22 cellular contexts compared by ENCODE assay signal in the genomic region with DNA sequence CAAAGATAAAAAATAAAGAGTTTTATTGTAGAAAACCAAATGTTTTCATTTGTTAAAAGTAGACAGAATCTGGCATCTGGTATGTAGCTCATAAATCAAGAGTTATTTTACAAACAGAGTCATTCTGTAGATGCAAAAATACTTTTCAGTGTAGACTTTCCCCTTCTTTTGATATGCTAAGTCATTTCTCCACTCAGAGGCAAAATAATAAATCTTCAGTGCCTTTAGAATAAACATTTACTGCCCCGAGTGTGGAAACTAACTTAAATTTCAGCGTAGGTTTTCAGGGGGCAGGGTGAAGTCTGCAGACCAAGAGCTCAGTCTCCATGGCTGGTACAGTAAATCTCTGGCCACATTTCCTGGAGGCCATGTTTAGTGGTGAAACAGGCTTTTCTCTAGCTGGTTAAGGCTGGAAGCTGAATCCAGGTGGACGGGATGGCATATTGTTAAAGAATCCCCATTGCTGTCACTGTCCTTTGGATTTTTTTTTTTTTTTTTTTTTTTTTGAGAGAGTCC. TPM values are rescaled to one million over a fixed set of nuclear protein-coding genes. Genes with fewer than 3 reads are reported as not detected.
DNase-seq lines count a peak whose midpoint lies in the region; ATAC-seq, FAIRE-seq and TF ChIP-seq lines count a peak whose summit lies in the region.
"Had no signal": no experiment of that assay in that cellular context is flagged by ENCODE, and none has a peak within 500 bp of the region (broad histone marks: within the 10 kb centered on the region; RNA-seq: fewer than 3 reads in every experiment).

No MANE protein-coding gene starts in this region.

- 0 out of 2 replicates have a peak overlapping the region, but pooled peaks have one; percentile 33 for H3K27ac ChIP-seq in MM.1S (ENCODE audit: low read length)
- no peak overlapping the region for H3K27ac ChIP-seq in endodermal cell (ENCODE audit: low read depth, low read length)
- H3K27ac ChIP-seq in mesenchymal stem cell (ENCODE audit: low read length, poor library complexity, severe bottlenecking), result no peak overlapping the region
- H3K27ac ChIP-seq: 22Rv1, A549, C4-2B, HL-60 had no signal

- H3K4me2 ChIP-seq in MM.1S (ENCODE audit: low read depth, low read length) (no peak overlapping the region), mesenchymal stem cell (ENCODE audit: low read length, poor library complexity, severe bottlenecking) (no peak overlapping the region)
- H3K4me2 ChIP-seq: A549 had no signal

- H3K9me3 ChIP-seq in MM.1S (replicated peaks; ENCODE audit: insufficient read depth, low read length) (no peaks in the 10 kb centered on the region), endodermal cell (ENCODE audit: control insufficient read depth, low read length) (no peaks in the 10 kb centered on the region), mesenchymal stem cell (ENCODE audit: control insufficient read depth, low read length) (no peaks in the 10 kb centered on the region)
- H3K9me3 ChIP-seq: A549, Caco-2 had no signal

- no peak overlapping the region for H3K4ac ChIP-seq in mesenchymal stem cell (ENCODE audit: low read depth in 1 of 2, low read length in 2 of 2)

- DNase-seq in H54 (ENCODE audit: insufficient read length, low spot score), result no peak
- no peak for DNase-seq in MM.1S
- peak; percentile 1 for DNase-seq in endodermal cell
- peak; percentile 16 for DNase-seq in mesenchymal stem cell
- no peak for DNase-seq in H4 (ENCODE audit: low spot score)
- no peak for DNase-seq in NCI-H446 treated with DMSO at 0.1 percent for 48 hours (lab: John Stamatoyannopoulos, UW)
- DNase-seq in dedifferentiated amniotic fluid mesenchymal stem cell (ENCODE audit: extremely low spot score), result no peak
- DNase-seq: AML-193; Caco-2; CD4-positive, alpha-beta T cell; GOT3; HCEC 1CT; HFFc6 had no signal

- H3K4me1 Mint-ChIP-seq in endodermal cell, result peaks cover 10% of the 10 kb centered on the region

- TF ChIP-seq CTCF in MM.1S (IDR thresholded peaks at IDR 0.05; ENCODE audit: low read length), result no peak
- TF ChIP-seq CTCF in endodermal cell (conservative IDR thresholded peaks at IDR 0.05), result no peak

- no peak overlapping the region for H2BK5ac ChIP-seq in mesenchymal stem cell (ENCODE audit: low read depth, low read length, poor library complexity, severe bottlenecking)

- H3K9ac ChIP-seq in MM.1S (ENCODE audit: low read length) (no peak overlapping the region), endodermal cell (ENCODE audit: extremely low read depth, low read length, poor library complexity, severe bottlenecking) (no peak overlapping the region), mesenchymal stem cell (ENCODE audit: low read length) (no peak overlapping the region)

- TF ChIP-seq POLR2A in H54 (IDR thresholded peaks at IDR 0.05; ENCODE audit: low read depth, low read length), result no peak

- peaks cover under 1% of the 10 kb centered on the region; the same call in 1 of the 2 replicates for H3K79me2 ChIP-seq in MM.1S (ENCODE audit: low read length)

- no peaks in the 10 kb centered on the region for H4K20me1 ChIP-seq in MM.1S (ENCODE audit: insufficient read depth, low read length)

- no peak overlapping the region for H2BK15ac ChIP-seq in mesenchymal stem cell (ENCODE audit: low read depth, poor library complexity, severe bottlenecking)

- no peak overlapping the region for H2BK120ac ChIP-seq in mesenchymal stem cell (ENCODE audit: low read depth, low read length)

- H4K8ac ChIP-seq in mesenchymal stem cell (ENCODE audit: low read length), result no peak overlapping the region

- H3K18ac ChIP-seq in mesenchymal stem cell (ENCODE audit: low read depth in 1 of 2, low read length in 2 of 2), result no peak overlapping the region

- no peaks in the 10 kb centered on the region for H3K27me3 Mint-ChIP-seq in endodermal cell (ENCODE audit: insufficient read depth)
- H3K27me3 Mint-ChIP-seq: CD4-positive, alpha-beta T cell had no signal

- H3K36me3 ChIP-seq in MM.1S (replicated peaks; ENCODE audit: insufficient read depth, low read length) (no peaks in the 10 kb centered on the region; the same call in 1 of the 2 replicates), endodermal cell (ENCODE audit: control insufficient read depth, insufficient read depth, low read length) (peaks cover 54% of the 10 kb centered on the region), mesenchymal stem cell (ENCODE audit: control insufficient read depth in 1 of 2, insufficient read depth in 2 of 2, low read depth in 1 of 2, low read length in 2 of 2) (peaks cover 20 to 55% of the 10 kb centered on the region in 2 experiments)

- FAIRE-seq in H54 (lab: Jason Lieb, UNC), result peak; percentile 6
- FAIRE-seq: A549, D721Med, G401.6, GM12891, K562 had no signal

- ATAC-seq in HG03439 (IDR thresholded peaks at IDR 0.05; ENCODE audit: unreplicated experiment), result no peak
- ATAC-seq: A549, K562 had no signal

- H3K27me3 ChIP-seq in MM.1S (replicated peaks; ENCODE audit: insufficient read depth, low read length) (no peaks in the 10 kb centered on the region), endodermal cell (ENCODE audit: control insufficient read depth, insufficient read depth, low read length, poor library complexity, severe bottlenecking) (no peaks in the 10 kb centered on the region), mesenchymal stem cell (ENCODE audit: control insufficient read depth in 1 of 2, insufficient read depth in 1 of 2, low read length in 2 of 2) (no peaks in the 10 kb centered on the region)

- H3K79me1 ChIP-seq in mesenchymal stem cell (replicated peaks; ENCODE audit: low read length, poor library complexity, severe bottlenecking), result peaks cover 32% of the 10 kb centered on the region

- H3K14ac ChIP-seq in mesenchymal stem cell (ENCODE audit: low read length in 2 of 2), result no peak overlapping the region

- no peaks in the 10 kb centered on the region for H3K9me3 Mint-ChIP-seq in endodermal cell
- H3K9me3 Mint-ChIP-seq: CD4-positive, alpha-beta T cell; HFFc6 had no signal

- H2AK5ac ChIP-seq in mesenchymal stem cell (ENCODE audit: low read length, severe bottlenecking), result no peak overlapping the region

- H3K36me3 Mint-ChIP-seq in endodermal cell (ENCODE audit: low read depth), result peaks cover 57% of the 10 kb centered on the region

- no peak overlapping the region for H3K27ac Mint-ChIP-seq in endodermal cell
- H3K27ac Mint-ChIP-seq: CD4-positive, alpha-beta T cell; HFFc6 had no signal

- WGBS in endodermal cell (ENCODE audit: insufficient coverage in 1 of 2, insufficient read length in 1 of 2), 2 experiments, result 97 to 100% methylated on average over 2 to 3 of the region's 3 CpGs
- WGBS in mesenchymal stem cell, result 64% methylated on average over 3 of the region's 3 CpGs

- H3K4me3 ChIP-seq in MM.1S (ENCODE audit: low read length) (no peak overlapping the region), endodermal cell (ENCODE audit: low read length) (no peak overlapping the region), mesenchymal stem cell (ENCODE audit: insufficient read depth in 1 of 2, low read depth in 1 of 2, low read length in 2 of 2) (no peak overlapping the region)
- H3K4me3 ChIP-seq: A549, K562 had no signal

- no peak overlapping the region for H2BK12ac ChIP-seq in mesenchymal stem cell (ENCODE audit: low read length in 2 of 2)

- no peak overlapping the region for H4K91ac ChIP-seq in mesenchymal stem cell (ENCODE audit: low read length)

- H3K23ac ChIP-seq in mesenchymal stem cell (ENCODE audit: low read length in 2 of 2), result no peak overlapping the region

- H2AFZ ChIP-seq in MM.1S (ENCODE audit: low read length) (no peak overlapping the region), mesenchymal stem cell (ENCODE audit: low read depth, low read length) (no peak overlapping the region)

- H3K4me1 ChIP-seq in MM.1S (ENCODE audit: low read length) (peaks cover 17% of the 10 kb centered on the region), endodermal cell (ENCODE audit: control insufficient read depth, insufficient read depth, low read length) (no peaks in the 10 kb centered on the region), mesenchymal stem cell (ENCODE audit: control insufficient read depth, insufficient read depth, low read depth, low read length) (peaks cover 4% of the 10 kb centered on the region)
- H3K4me1 ChIP-seq: A549 had no signal

- H3K9me2 ChIP-seq in MM.1S (replicated peaks; ENCODE audit: insufficient read depth, low read length), result no peaks in the 10 kb centered on the region

- H3F3A ChIP-seq in MM.1S (ENCODE audit: insufficient read depth, low read length), result peaks cover 15% of the 10 kb centered on the region

- H3K4me3 Mint-ChIP-seq in endodermal cell, result no peak overlapping the region
- H3K4me3 Mint-ChIP-seq: CD4-positive, alpha-beta T cell; HFFc6 had no signal

RNA-seq across cellular contexts. Expression of a gene that starts 13.1 kb away (rescaled TPM):
- total RNA-seq in endodermal cell, result 1 to 10 TPM; 1.6 to 2.9 TPM
- polyA plus RNA-seq in endodermal cell (2013, experiment 1 of 2), result 2.7 TPM
- 3.2 TPM for polyA plus RNA-seq in endodermal cell (2013, experiment 2 of 2)
- polyA plus RNA-seq in mesenchymal stem cell (2013, experiment 1 of 2), result 0.48 TPM
- 0.49 TPM for polyA plus RNA-seq in mesenchymal stem cell (2013, experiment 2 of 2)
- total RNA-seq in H4 (2014; rRNA removed; shearing (Covaris generic)), result 0.23 and 1.3 TPM in 2 replicates

RNA-seq across cellular contexts. Expression of a gene that starts 24.1 kb away (rescaled TPM):
- total RNA-seq in endodermal cell, result 10 to 100 TPM; 35.8 to 44.7 TPM
- 23.4 TPM for polyA plus RNA-seq in endodermal cell (2013, experiment 1 of 2)
- polyA plus RNA-seq in endodermal cell (2013, experiment 2 of 2), result 23.9 TPM
- 7.1 TPM for polyA plus RNA-seq in mesenchymal stem cell (2013, experiment 1 of 2)
- polyA plus RNA-seq in mesenchymal stem cell (2013, experiment 2 of 2), result 6.5 TPM
- 4.5 and 19.6 TPM in 2 replicates for total RNA-seq in H4 (2014; rRNA removed; shearing (Covaris generic))

Comparison
In these comparisons a context has a peak if more than half of its experiments do, and no peak if none do; other contexts are left out.
1. DNase-seq: peak in endodermal cell (single experiment) and mesenchymal stem cell (single experiment); none in H54 (single experiment), MM.1S (single experiment), H4 (single experiment), NCI-H446 treated with DMSO at 0.1 percent for 48 hours (single experiment) and dedifferentiated amniotic fluid mesenchymal stem cell (single experiment).